ENCODE assay signal across 8 cellular contexts in genomic region chr7:55018361-55019328, GRCh38. TPM values are rescaled to one million over a fixed set of nuclear protein-coding genes. Genes with fewer than 3 reads are reported as not detected.
DNase-seq lines count a peak whose midpoint lies in the region; ATAC-seq lines count a peak whose summit lies in the region.

Gene EGFR, plus strand, starts transcription at chr7:55019017. Its CDS starts 261 bp downstream, at chr7:55019278.

- H3K27me3 Mint-ChIP-seq in activated naive CD8-positive, alpha-beta T cell: peaks cover 28% of the 10 kb centered on the region
- peaks cover 58% of the 10 kb centered on the region for H3K27me3 Mint-ChIP-seq in activated naive CD8-positive, alpha-beta T cell treated with anti-CD3 and anti-CD28 coated beads for 36 hours

- in situ Hi-C loops in SK-MEL-5 (cut with HindIII; ENCODE audit: low pct_unique_long_range_greater_than_20kb, low sequenced_read_pairs): no loop called here

- ATAC-seq in GM18867 (IDR thresholded peaks at IDR 0.05; ENCODE audit: unreplicated experiment): no peak

- H3K9me3 Mint-ChIP-seq in activated naive CD8-positive, alpha-beta T cell (ENCODE audit: low read depth): no peaks in the 10 kb centered on the region
- H3K9me3 Mint-ChIP-seq in activated naive CD8-positive, alpha-beta T cell treated with anti-CD3 and anti-CD28 coated beads for 36 hours: no peaks in the 10 kb centered on the region

- DNase-seq in activated naive CD8-positive, alpha-beta T cell treated with anti-CD3 and anti-CD28 coated beads for 36 hours: no peak
- DNase-seq in SK-MEL-5 (ENCODE audit: low read depth, low spot score) (peak; percentile 53), fibroblast of gingiva (ENCODE audit: low read depth) (peak; percentile 91), mucosa of gallbladder (ENCODE audit: low spot score) (peak; percentile 82), ureter (ENCODE audit: low spot score) (peak; percentile 91), NCI-H526 treated with DMSO at 0.1 percent for 48 hours (lab: John Stamatoyannopoulos, UW) (no peak)

- H3K36me3 Mint-ChIP-seq in activated naive CD8-positive, alpha-beta T cell: no peaks in the 10 kb centered on the region
- H3K36me3 Mint-ChIP-seq in activated naive CD8-positive, alpha-beta T cell treated with anti-CD3 and anti-CD28 coated beads for 36 hours: peaks cover 2% of the 10 kb centered on the region

- H3K4me1 Mint-ChIP-seq in activated naive CD8-positive, alpha-beta T cell (ENCODE audit: low read depth): peaks cover 2% of the 10 kb centered on the region
- H3K4me1 Mint-ChIP-seq in activated naive CD8-positive, alpha-beta T cell treated with anti-CD3 and anti-CD28 coated beads for 36 hours: no peaks in the 10 kb centered on the region

- H3K27ac Mint-ChIP-seq in activated naive CD8-positive, alpha-beta T cell: no peak within 1 kb of the TSS
- H3K27ac Mint-ChIP-seq in activated naive CD8-positive, alpha-beta T cell treated with anti-CD3 and anti-CD28 coated beads for 36 hours: no peak within 1 kb of the TSS

- peak within 1 kb of the TSS; percentile 43 for H3K4me3 Mint-ChIP-seq in activated naive CD8-positive, alpha-beta T cell
- H3K4me3 Mint-ChIP-seq in activated naive CD8-positive, alpha-beta T cell treated with anti-CD3 and anti-CD28 coated beads for 36 hours: no peak within 1 kb of the TSS

RNA-seq across cellular contexts. Expression of gene EGFR, which starts in this region (rescaled TPM):
- total RNA-seq in activated naive CD8-positive, alpha-beta T cell treated with anti-CD3 and anti-CD28 coated beads for 36 hours: not detected
- 0.85 and 3.2 TPM in 2 replicates for total RNA-seq in SK-MEL-5 (2014; rRNA removed; shearing (Covaris generic))
- 0.77 and 2.0 TPM in 2 replicates for polyA plus RNA-seq in SK-MEL-5 (2015; cell fraction: cytosol; rRNA removed)
- 0.98 and 1.2 TPM in 2 replicates for polyA plus RNA-seq in SK-MEL-5 (2015; cell fraction: nucleus; rRNA removed)
- total RNA-seq in mucosa of gallbladder (87.3 TPM), ureter (144 TPM)

Comparison
In these comparisons a context has a peak if more than half of its experiments do, and no peak if none do; other contexts are left out.
1. RNA of gene EGFR (total RNA-seq): 144 TPM in ureter (single experiment) and 87.3 TPM in mucosa of gallbladder (single experiment); 0.85 to 3.2 TPM in SK-MEL-5 and not detected in activated naive CD8-positive, alpha-beta T cell treated with anti-CD3 and anti-CD28 coated beads for 36 hours; every median in the first group is over 10 times any median in the second.
2. DNase-seq: peak in SK-MEL-5 (single experiment), fibroblast of gingiva (single experiment), mucosa of gallbladder (single experiment) and ureter (single experiment); none in activated naive CD8-positive, alpha-beta T cell treated with anti-CD3 and anti-CD28 coated beads for 36 hours (single experiment) and NCI-H526 treated with DMSO at 0.1 percent for 48 hours (single experiment).